Comparison of ENCODE assay signal across 10 cellular contexts in genomic region chr2:29129586-29130281, GRCh38. TPM values are rescaled to one million over a fixed set of nuclear protein-coding genes. Genes with fewer than 3 reads are reported as not detected.
DNase-seq lines count a peak whose midpoint lies in the region; ATAC-seq and TF ChIP-seq lines count a peak whose summit lies in the region.
"Had no signal": no experiment of that assay in that cellular context is flagged by ENCODE, and none has a peak within 500 bp of the region (broad histone marks: within the 10 kb centered on the region; RNA-seq: fewer than 3 reads in every experiment).

No MANE protein-coding gene starts in this region.

- no peaks in the 10 kb centered on the region for H3K9me3 ChIP-seq in right lobe of liver
- H3K9me3 ChIP-seq: pancreas had no signal

- no peaks in the 10 kb centered on the region for H3K9me3 Mint-ChIP-seq in activated naive CD8-positive, alpha-beta T cell (ENCODE audit: low read depth)

- peak overlapping the region; percentile 17 for H2AFZ ChIP-seq in ACC112 (ENCODE audit: low read length, unreplicated experiment)

- peak overlapping the region; percentile 67 for H3K4me3 ChIP-seq in ACC112 (ENCODE audit: low read depth, low read length)
- no peak overlapping the region for H3K4me3 ChIP-seq in right lobe of liver
- H3K4me3 ChIP-seq: pancreas had no signal

- peak overlapping the region; percentile 46 for H3K27ac Mint-ChIP-seq in activated naive CD8-positive, alpha-beta T cell
- H3K27ac Mint-ChIP-seq: activated naive CD8-positive, alpha-beta T cell treated with anti-CD3 and anti-CD28 coated beads, Interleukin-2, amount 10 ng/mL, durations not matched to agents 7 days and 5 days had no signal

- H3K27me3 ChIP-seq in ACC112 (ENCODE audit: insufficient read depth, low read length) (no peaks in the 10 kb centered on the region), right lobe of liver (no peaks in the 10 kb centered on the region)
- H3K27me3 ChIP-seq: pancreas had no signal

- no peak for TF ChIP-seq CTCF in right lobe of liver (IDR thresholded peaks at IDR 0.05)

- H3K4me1 ChIP-seq in ACC112 (ENCODE audit: control insufficient read depth, insufficient read depth, low read length, unreplicated experiment): peaks cover 46% of the 10 kb centered on the region
- peaks cover 0 to 18% (median 5%) of the 10 kb centered on the region in 4 donors for H3K4me1 ChIP-seq in right lobe of liver

- H3K36me3 ChIP-seq in ACC112 (ENCODE audit: insufficient read depth, low read length): peaks cover 56% of the 10 kb centered on the region
- H3K36me3 ChIP-seq in right lobe of liver: no peaks in the 10 kb centered on the region
- H3K36me3 ChIP-seq: pancreas had no signal

- peaks cover 20% of the 10 kb centered on the region for H3K36me3 Mint-ChIP-seq in activated naive CD8-positive, alpha-beta T cell

- 85% methylated on average over 2 of the region's 2 CpGs for WGBS in right lobe of liver (ENCODE audit: insufficient coverage, low coverage, low lambda C conversion rate, missing lambda C conversion rate)

- H3K79me2 ChIP-seq in ACC112 (ENCODE audit: control insufficient read depth, insufficient read depth, low read length, unreplicated experiment): peaks cover 50% of the 10 kb centered on the region

- H3K27ac ChIP-seq in ACC112 (ENCODE audit: low read depth, low read length) (peak overlapping the region; percentile 94), right lobe of liver (no peak overlapping the region)
- H3K27ac ChIP-seq: pancreas had no signal

- peaks cover 37% of the 10 kb centered on the region for H3K4me1 Mint-ChIP-seq in activated naive CD8-positive, alpha-beta T cell (ENCODE audit: low read depth)

- peak overlapping the region; percentile 38 for H3K4me3 Mint-ChIP-seq in activated naive CD8-positive, alpha-beta T cell
- H3K4me3 Mint-ChIP-seq: activated naive CD8-positive, alpha-beta T cell treated with anti-CD3 and anti-CD28 coated beads, Interleukin-2, amount 10 ng/mL, durations not matched to agents 7 days and 5 days had no signal

- peak; percentile 28 for DNase-seq in H4 (ENCODE audit: low spot score)
- no peak for DNase-seq in right lobe of liver
- no peak for DNase-seq in GDM1 (lab: John Stamatoyannopoulos, UW)
- DNase-seq in posterior vena cava (ENCODE audit: low spot score): no peak
- no peak for DNase-seq in cerebellum (ENCODE audit: low spot score)
- DNase-seq: activated naive CD8-positive, alpha-beta T cell treated with anti-CD3 and anti-CD28 coated beads, Interleukin-2, amount 10 ng/mL, durations not matched to agents 7 days and 5 days had no signal

- intact Hi-C loops in right lobe of liver (cut with DNase I): no loop called here
- intact Hi-C loops in posterior vena cava (cut with DNase I): no loop called here

- ATAC-seq in right lobe of liver (peak in 3 of 4 donors; percentile 25 to 67 (median 37)), HG02642 (IDR thresholded peaks at IDR 0.05; ENCODE audit: poor library complexity, unreplicated experiment) (no peak)

- TF ChIP-seq POLR2A in right lobe of liver (IDR thresholded peaks at IDR 0.05): no peak

- no peaks in the 10 kb centered on the region for H3K27me3 Mint-ChIP-seq in activated naive CD8-positive, alpha-beta T cell
- H3K27me3 Mint-ChIP-seq: activated naive CD8-positive, alpha-beta T cell treated with anti-CD3 and anti-CD28 coated beads, Interleukin-2, amount 10 ng/mL, durations not matched to agents 7 days and 5 days had no signal

RNA-seq across cellular contexts. Expression of gene CLIP4, which starts 14.5 kb away (rescaled TPM):
- 14.1 and 21.1 TPM in 2 replicates for total RNA-seq in H4 (2014; rRNA removed; shearing (Covaris generic))
- total RNA-seq in right lobe of liver (1 to 10 TPM; 2.7 to 7.3 (median 5.3) TPM), posterior vena cava (10 to 100 TPM; 31.9 to 37.9 TPM), cerebellum (35.7 TPM)

RNA-seq across cellular contexts. Expression of gene PCARE, which starts 55.4 kb away (rescaled TPM):
- not detected in 2 replicates for total RNA-seq in H4 (2014; rRNA removed; shearing (Covaris generic))
- not detected for total RNA-seq in right lobe of liver
- total RNA-seq in posterior vena cava: not detected
- total RNA-seq in cerebellum: 1.5 TPM
- total RNA-seq: activated naive CD8-positive, alpha-beta T cell treated with anti-CD3 and anti-CD28 coated beads, Interleukin-2, amount 10 ng/mL, durations not matched to agents 7 days and 5 days had no signal
